ENCODE assay signal across 17 cellular contexts in genomic region chr2:122019729-122020128, GRCh38.
DNase-seq lines count a peak whose midpoint lies in the region; ATAC-seq and TF ChIP-seq lines count a peak whose summit lies in the region.
"Had no signal": no experiment of that assay in that cellular context is flagged by ENCODE, and none has a peak within 500 bp of the region (broad histone marks: within the 10 kb centered on the region; RNA-seq: fewer than 3 reads in every experiment).

No MANE protein-coding gene starts in this region.

- H3K27me3 Mint-ChIP-seq in osteocyte (ENCODE audit: unreplicated experiment) = peaks cover 4% of the 10 kb centered on the region
- H3K27me3 Mint-ChIP-seq in CD14-positive monocyte (ENCODE audit: low read depth in 3 of 3) = peaks cover 0 to 6% (median 1%) of the 10 kb centered on the region in 3 donors

- H3K4me3 Mint-ChIP-seq in osteocyte (ENCODE audit: unreplicated experiment) = no peak overlapping the region
- no peak overlapping the region for H3K4me3 Mint-ChIP-seq in CD14-positive monocyte
- H3K4me3 Mint-ChIP-seq: activated CD4-positive, alpha-beta T cell treated with anti-CD3 and anti-CD28 coated beads, Interleukin-2, amount 10 ng/mL, durations not matched to agents 7 days and 5 days; memory B cell; stimulated activated naive B cell treated with anti-CD40 and anti-IgM and Interleukin-4, amounts not matched to agents 10 μg/mL and 1 μg/mL and 100 μg/mL, for 72 hours had no signal

- H3K4me1 Mint-ChIP-seq in osteocyte (ENCODE audit: unreplicated experiment) (no peaks in the 10 kb centered on the region), CD14-positive monocyte (no peaks in the 10 kb centered on the region)
- H3K4me1 Mint-ChIP-seq: activated CD4-positive, alpha-beta T cell treated with anti-CD3 and anti-CD28 coated beads, Interleukin-2, amount 10 ng/mL, durations not matched to agents 7 days and 5 days; memory B cell; stimulated activated naive B cell treated with anti-CD40 and anti-IgM and Interleukin-4, amounts not matched to agents 10 μg/mL and 1 μg/mL and 100 μg/mL, for 72 hours had no signal

- no peak for ATAC-seq in GM18868 (IDR thresholded peaks at IDR 0.05; ENCODE audit: unreplicated experiment)
- ATAC-seq: activated naive CD4-positive, alpha-beta T cell treated with anti-CD3 and anti-CD28 coated beads, Interleukin-2, amount 50 U/mL, for 72 hours; GM12878; stimulated activated naive B cell treated with anti-CD40 and anti-IgM and Interleukin-4, amounts not matched to agents 10 μg/mL and 1 μg/mL and 100 μg/mL, for 72 hours had no signal

- TF ChIP-seq CTCF in osteocyte (IDR thresholded peaks at IDR 0.05) = no peak
- TF ChIP-seq CTCF in smooth muscle cell (IDR thresholded peaks at IDR 0.05; ENCODE audit: borderline replicate concordance, insufficient read depth, poor library complexity, severe bottlenecking) = no peak
- TF ChIP-seq CTCF in CD14-positive monocyte (IDR thresholded peaks at IDR 0.05) = no peak

- no peaks in the 10 kb centered on the region for H3F3A ChIP-seq in smooth muscle cell (ENCODE audit: low read depth)

- DNase-seq in Caki2 (ENCODE audit: low read depth) (peak; percentile 16), Kasumi-1 (lab: John Stamatoyannopoulos, UW) (peak; percentile 57 to 69), globus pallidus (ENCODE audit: low spot score) (peak; percentile 27), osteocyte (ENCODE audit: extremely low spot score, unreplicated experiment) (peak; percentile 54), smooth muscle cell (lab: John Stamatoyannopoulos, UW; ENCODE audit: unreplicated experiment) (no peak), CD14-positive monocyte (ENCODE audit: low spot score) (no peak)
- no peak for DNase-seq in activated CD8-positive, alpha-beta memory T cell treated with anti-CD3 and anti-CD28 coated beads, Interleukin-2, amount 50 U/mL, for 4 hours
- DNase-seq: activated CD4-positive, alpha-beta T cell treated with anti-CD3 and anti-CD28 coated beads, Interleukin-2, amount 10 ng/mL, durations not matched to agents 7 days and 5 days; effector CD8-positive, alpha-beta T cell; NCI-H2081 treated with DMSO at 0.1 percent for 48 hours; stimulated activated naive B cell treated with anti-CD40 and anti-IgM and Interleukin-4, amounts not matched to agents 10 μg/mL and 1 μg/mL and 100 μg/mL, for 72 hours; uterus had no signal

- peaks cover 4% of the 10 kb centered on the region for H3K27me3 ChIP-seq in smooth muscle cell (ENCODE audit: low read depth)
- H3K27me3 ChIP-seq: breast epithelium, uterus had no signal

- H3K27ac ChIP-seq in smooth muscle cell (ENCODE audit: low read depth) = no peak overlapping the region
- H3K27ac ChIP-seq: breast epithelium, uterus had no signal

- no peaks in the 10 kb centered on the region for H3K4me1 ChIP-seq in smooth muscle cell (ENCODE audit: low read depth)
- H3K4me1 ChIP-seq: breast epithelium, uterus had no signal

- H3K9me3 ChIP-seq in smooth muscle cell (replicated peaks; ENCODE audit: low read depth) = no peaks in the 10 kb centered on the region
- H3K9me3 ChIP-seq: breast epithelium, uterus had no signal

- H3K9ac ChIP-seq in smooth muscle cell (ENCODE audit: low read depth) = no peak overlapping the region

- H3K4me3 ChIP-seq in smooth muscle cell = no peak overlapping the region
- H3K4me3 ChIP-seq: breast epithelium, GM12878, uterus had no signal

- no peaks in the 10 kb centered on the region for H3K36me3 Mint-ChIP-seq in osteocyte (ENCODE audit: unreplicated experiment)
- H3K36me3 Mint-ChIP-seq in CD14-positive monocyte = no peaks in the 10 kb centered on the region
- H3K36me3 Mint-ChIP-seq: activated naive CD4-positive, alpha-beta T cell treated with anti-CD3 and anti-CD28 coated beads, Interleukin-2, amount 50 U/mL, for 72 hours; memory B cell; stimulated activated naive B cell treated with anti-CD40 and anti-IgM and Interleukin-4, amounts not matched to agents 10 μg/mL and 1 μg/mL and 100 μg/mL, for 72 hours had no signal

- H3K27ac Mint-ChIP-seq in osteocyte (ENCODE audit: unreplicated experiment) = no peak overlapping the region
- H3K27ac Mint-ChIP-seq in CD14-positive monocyte = no peak overlapping the region
- H3K27ac Mint-ChIP-seq: activated CD4-positive, alpha-beta T cell treated with anti-CD3 and anti-CD28 coated beads, Interleukin-2, amount 10 ng/mL, durations not matched to agents 7 days and 5 days; activated naive CD4-positive, alpha-beta T cell treated with anti-CD3 and anti-CD28 coated beads, Interleukin-2, amount 50 U/mL, for 72 hours; memory B cell; stimulated activated naive B cell treated with anti-CD40 and anti-IgM and Interleukin-4, amounts not matched to agents 10 μg/mL and 1 μg/mL and 100 μg/mL, for 72 hours had no signal

- no peaks in the 10 kb centered on the region for H4K20me1 ChIP-seq in smooth muscle cell (ENCODE audit: low read depth)

- no peaks in the 10 kb centered on the region for H3K9me3 Mint-ChIP-seq in osteocyte (ENCODE audit: unreplicated experiment)
- H3K9me3 Mint-ChIP-seq in CD14-positive monocyte = peaks cover 0 to 2% (median 1%) of the 10 kb centered on the region in 7 donors
- H3K9me3 Mint-ChIP-seq: activated CD4-positive, alpha-beta T cell treated with anti-CD3 and anti-CD28 coated beads, Interleukin-2, amount 10 ng/mL, durations not matched to agents 7 days and 5 days; activated naive CD4-positive, alpha-beta T cell treated with anti-CD3 and anti-CD28 coated beads, Interleukin-2, amount 50 U/mL, for 72 hours; stimulated activated naive B cell treated with anti-CD40 and anti-IgM and Interleukin-4, amounts not matched to agents 10 μg/mL and 1 μg/mL and 100 μg/mL, for 72 hours had no signal

- H3K4me2 ChIP-seq in smooth muscle cell = no peak overlapping the region

- H3K79me2 ChIP-seq in smooth muscle cell (ENCODE audit: low read depth) = no peaks in the 10 kb centered on the region

- in situ Hi-C loops in Caki2 (cut with HindIII; ENCODE audit: low pct_unique_long_range_greater_than_20kb, low sequenced_read_pairs) = no loop called here

- no peak overlapping the region for H2AFZ ChIP-seq in smooth muscle cell (ENCODE audit: low read depth)

- WGBS in smooth muscle cell (ENCODE audit: low lambda C conversion rate) = 81% methylated on average over 6 of the region's 6 CpGs

- intact Hi-C loops in CD14-positive monocyte (cut with micrococcal nuclease) = no loop called here

- no peaks in the 10 kb centered on the region for H3K36me3 ChIP-seq in smooth muscle cell (ENCODE audit: low read depth)
- H3K36me3 ChIP-seq: breast epithelium, uterus had no signal

Comparison
In these comparisons a context has a peak if more than half of its experiments do, and no peak if none do; other contexts are left out.
1. DNase-seq: peak in Caki2 (single experiment), Kasumi-1 (2 of 2), globus pallidus (single experiment) and osteocyte (single experiment); none in activated CD8-positive, alpha-beta memory T cell treated with anti-CD3 and anti-CD28 coated beads, Interleukin-2, amount 50 U/mL, for 4 hours (single experiment), smooth muscle cell (single experiment) and CD14-positive monocyte (single experiment).